In the genomic region with DNA sequence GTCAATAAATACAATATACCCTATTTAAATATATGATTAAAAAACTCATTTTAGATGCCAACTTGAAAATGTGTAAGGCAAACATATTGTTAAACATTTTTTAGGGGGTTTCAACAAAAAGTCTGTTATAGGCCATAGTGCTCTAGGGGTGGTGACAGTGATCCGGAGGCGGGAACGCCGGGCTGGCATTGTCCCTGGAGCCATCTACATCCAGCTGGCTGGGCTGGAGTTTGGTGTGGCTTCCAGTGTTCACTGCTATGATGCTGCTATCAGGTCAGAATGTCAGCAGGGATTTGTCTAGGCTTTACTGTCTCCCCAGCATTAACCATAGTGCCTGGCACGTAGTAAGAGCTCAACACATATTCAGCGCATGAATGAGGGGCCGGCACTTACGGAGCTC, we compare ENCODE assay signal across 32 cellular contexts. TPM values are rescaled to one million over a fixed set of nuclear protein-coding genes. Genes with fewer than 3 reads are reported as not detected.
"Had no signal": no experiment of that assay in that cellular context is flagged by ENCODE, and none has a peak within 500 bp of the region (broad histone marks: within the 10 kb centered on the region; RNA-seq: fewer than 3 reads in every experiment).

No MANE protein-coding gene starts in this region.

- ATAC-seq: naive thymus-derived CD8-positive, alpha-beta T cell; psoas muscle; right lobe of liver; stimulated activated memory B cell treated with anti-CD40 and anti-IgM and Interleukin-4, amounts not matched to agents 10 μg/mL and 1 μg/mL and 100 μg/mL, for 72 hours; stimulated activated naive CD8-positive, alpha-beta T cell treated with anti-CD3 and anti-CD28 coated beads, Interleukin-15, amount 100 ng/mL, for 72 hours had no signal

- H3K9me3 Mint-ChIP-seq: nephron; neural crest cell; stimulated activated naive CD8-positive, alpha-beta T cell treated with anti-CD3 and anti-CD28 coated beads, Interleukin-15, amount 100 ng/mL, for 72 hours had no signal

- H3K27ac ChIP-seq: left ventricle myocardium inferior, parathyroid adenoma, psoas muscle, right lobe of liver, tibial nerve, upper lobe of left lung, vagina had no signal

- H3K27ac Mint-ChIP-seq: immature natural killer cell; naive thymus-derived CD8-positive, alpha-beta T cell; nephron; stimulated activated memory B cell treated with anti-CD40 and anti-IgM and Interleukin-4, amounts not matched to agents 10 μg/mL and 1 μg/mL and 100 μg/mL, for 72 hours; stimulated activated naive CD8-positive, alpha-beta T cell treated with anti-CD3 and anti-CD28 coated beads, Interleukin-15, amount 100 ng/mL, for 72 hours had no signal

- H3K9me3 ChIP-seq: left ventricle myocardium inferior, psoas muscle, right lobe of liver, tibial nerve, upper lobe of left lung, vagina had no signal

- H3K4me2 ChIP-seq: smooth muscle cell had no signal

- H3K4me1 Mint-ChIP-seq: neural crest cell; stimulated activated memory B cell treated with anti-CD40 and anti-IgM and Interleukin-4, amounts not matched to agents 10 μg/mL and 1 μg/mL and 100 μg/mL, for 72 hours; stimulated activated naive CD8-positive, alpha-beta T cell treated with anti-CD3 and anti-CD28 coated beads, Interleukin-15, amount 100 ng/mL, for 72 hours had no signal

- H3K4me1 ChIP-seq: parathyroid adenoma, psoas muscle had no signal

- FAIRE-seq: islet of Langerhans had no signal

- H3K79me2 ChIP-seq: parathyroid adenoma had no signal

- DNase-seq: hypothalamus; immature natural killer cell; left ventricle myocardium inferior; naive thymus-derived CD8-positive, alpha-beta T cell; nucleus accumbens; psoas muscle; right lobe of liver; stimulated activated CD4-positive, alpha-beta T cell treated with anti-CD3 and anti-CD28 coated beads, Interleukin-1b, Interleukin-23, amount 100 ng/mL, for 48 hours; stimulated activated CD4-positive, alpha-beta T cell treated with anti-CD3 and anti-CD28 coated beads, Interleukin-2, amount 100 ng/mL, for 48 hours; stimulated activated CD4-positive, alpha-beta T cell treated with anti-CD3 and anti-CD28 coated beads, Interleukin-4, amount 100 ng/mL, for 4 hours; stimulated activated CD8-positive, alpha-beta memory T cell treated with anti-CD3 and anti-CD28 coated beads, Interleukin-4, amount 100 ng/mL, for 48 hours; stimulated activated naive CD4-positive, alpha-beta T cell treated with Interleukin-2 at 50 U/mL for 16 hours; stimulated activated naive CD8-positive, alpha-beta T cell treated with anti-CD3 and anti-CD28 coated beads, Interleukin-15, amount 100 ng/mL, for 72 hours; substantia nigra; upper lobe of left lung had no signal

- H3K36me3 Mint-ChIP-seq: naive thymus-derived CD8-positive, alpha-beta T cell; stimulated activated memory B cell treated with anti-CD40 and anti-IgM and Interleukin-4, amounts not matched to agents 10 μg/mL and 1 μg/mL and 100 μg/mL, for 72 hours had no signal

- H3K9ac ChIP-seq: parathyroid adenoma had no signal

- H3K27me3 ChIP-seq: vagina had no signal

- H3K36me3 ChIP-seq: left ventricle myocardium inferior, right lobe of liver, tibial nerve, upper lobe of left lung, vagina had no signal

- H2AFZ ChIP-seq: parathyroid adenoma had no signal

- H3K4me3 Mint-ChIP-seq: immature natural killer cell; stimulated activated memory B cell treated with anti-CD40 and anti-IgM and Interleukin-4, amounts not matched to agents 10 μg/mL and 1 μg/mL and 100 μg/mL, for 72 hours; stimulated activated naive CD8-positive, alpha-beta T cell treated with anti-CD3 and anti-CD28 coated beads, Interleukin-15, amount 100 ng/mL, for 72 hours had no signal

- H3K4me3 ChIP-seq: left ventricle myocardium inferior, lung, psoas muscle, right lobe of liver, smooth muscle cell, tibial nerve, upper lobe of left lung, vagina had no signal

RNA-seq across cellular contexts. Expression of a gene that starts 1.9 kb away (rescaled TPM):
- total RNA-seq: naive thymus-derived CD8-positive, alpha-beta T cell; osteocyte had no signal

RNA-seq across cellular contexts. Expression of a gene that starts 41.7 kb away (rescaled TPM):
- total RNA-seq: kidney epithelial cell; left ventricle myocardium inferior; lower leg skin; lung; mucosa of gallbladder; naive thymus-derived CD8-positive, alpha-beta T cell; neural crest cell; osteocyte; posterior vena cava; psoas muscle; right lobe of liver; skeletal muscle tissue; smooth muscle cell; temporal lobe; tibial nerve; upper lobe of left lung; urinary bladder; vagina had no signal
- polyA plus RNA-seq: immature natural killer cell; lung; naive thymus-derived CD8-positive, alpha-beta T cell; psoas muscle; smooth muscle cell; urinary bladder had no signal
